In the genomic region with DNA sequence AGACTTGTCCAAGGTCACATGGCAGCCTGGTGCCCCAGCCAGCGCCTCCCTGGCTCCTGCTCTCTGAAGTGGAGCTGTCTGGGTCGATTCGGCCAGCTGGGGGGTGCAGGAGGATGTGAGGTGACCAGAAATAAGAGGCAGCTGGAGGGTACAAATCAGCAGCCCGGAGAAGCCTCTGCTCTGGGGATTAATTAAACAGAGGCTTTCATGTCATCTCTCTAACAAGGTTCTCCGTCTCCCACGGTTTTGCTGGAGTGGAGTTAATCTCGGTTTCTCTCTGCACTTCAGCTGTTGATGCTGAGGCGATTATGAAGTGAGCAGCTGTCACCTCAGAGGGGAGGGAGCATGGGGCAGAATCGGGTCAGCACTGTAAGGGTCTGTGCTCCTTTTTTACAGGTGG, we compare ENCODE assay signal across 26 cellular contexts.
DNase-seq lines count a peak whose midpoint lies in the region; ATAC-seq and TF ChIP-seq lines count a peak whose summit lies in the region.
"Had no signal": no experiment of that assay in that cellular context is flagged by ENCODE, and none has a peak within 500 bp of the region (broad histone marks: within the 10 kb centered on the region; RNA-seq: fewer than 3 reads in every experiment).

No MANE protein-coding gene starts in this region.

- H3K9ac ChIP-seq in smooth muscle cell (ENCODE audit: low read depth) = peak overlapping the region; percentile 51
- H3K9ac ChIP-seq: BLaER1 had no signal

- H3K27ac ChIP-seq in SJCRH30 = peak overlapping the region; percentile 72
- H3K27ac ChIP-seq in smooth muscle cell (ENCODE audit: low read depth) = peak overlapping the region; percentile 93
- H3K27ac ChIP-seq: 22Rv1, BLaER1, PC-9, SK-N-MC had no signal

- H3F3A ChIP-seq in smooth muscle cell (ENCODE audit: low read depth) = peaks cover 10% of the 10 kb centered on the region

- peaks cover 56% of the 10 kb centered on the region for H3K4me1 ChIP-seq in SJCRH30
- H3K4me1 ChIP-seq in smooth muscle cell (ENCODE audit: low read depth) = peaks cover 27% of the 10 kb centered on the region

- no peaks in the 10 kb centered on the region for H4K20me1 ChIP-seq in smooth muscle cell (ENCODE audit: low read depth)

- 71% methylated on average over 9 of the region's 9 CpGs for WGBS in smooth muscle cell (ENCODE audit: low lambda C conversion rate)

- no peak for TF ChIP-seq CTCF in smooth muscle cell (IDR thresholded peaks at IDR 0.05; ENCODE audit: borderline replicate concordance, insufficient read depth, poor library complexity, severe bottlenecking)

- no peak overlapping the region for H3K4me2 ChIP-seq in smooth muscle cell
- H3K4me2 ChIP-seq: BLaER1, GM23338, PC-9 had no signal

- H3K79me2 ChIP-seq in smooth muscle cell (ENCODE audit: low read depth) = no peaks in the 10 kb centered on the region

- no peak overlapping the region for H2AFZ ChIP-seq in smooth muscle cell (ENCODE audit: low read depth)
- H2AFZ ChIP-seq: GM23338, PC-9 had no signal

- peak; percentile 23 for DNase-seq in DMS 273 (lab: John Stamatoyannopoulos, UW; ENCODE audit: unreplicated experiment)
- DNase-seq in DMS 273 treated with DMSO at 0.1 percent for 48 hours (lab: John Stamatoyannopoulos, UW) = no peak
- DNase-seq in SJCRH30 = peak; percentile 82 to 94
- DNase-seq in myocyte (ENCODE audit: low read depth) = peak; percentile 59
- DNase-seq in smooth muscle cell (lab: John Stamatoyannopoulos, UW; ENCODE audit: unreplicated experiment) = no peak
- no peak for DNase-seq in activated effector memory CD4-positive, alpha-beta T cell treated with anti-CD3 and anti-CD28 coated beads, Interleukin-2, amount 50 U/mL, for 16 hours
- no peak for DNase-seq in dedifferentiated amniotic fluid mesenchymal stem cell (ENCODE audit: extremely low spot score)
- DNase-seq: ACHN; CD4-positive, alpha-beta memory T cell; DMS53; GDM1; HCEC 1CT; Kasumi-1; NCI-H1694; NCI-H2081; NCI-H446; NCI-H69; PC-9; RPMI8226; SHP77 had no signal

- no peak for ATAC-seq in HG02623 (IDR thresholded peaks at IDR 0.05; ENCODE audit: unreplicated experiment)
- ATAC-seq: GM23338 had no signal

- H3K4me3 ChIP-seq in SJCRH30 (no peak overlapping the region), smooth muscle cell (no peak overlapping the region)
- H3K4me3 ChIP-seq: BLaER1, GM23338, PC-9, SK-N-MC had no signal

- no peaks in the 10 kb centered on the region for H3K36me3 ChIP-seq in SJCRH30
- no peaks in the 10 kb centered on the region for H3K36me3 ChIP-seq in smooth muscle cell (ENCODE audit: low read depth)
- H3K36me3 ChIP-seq: BLaER1 had no signal

- H3K9me3 ChIP-seq in SJCRH30 (replicated peaks) (no peaks in the 10 kb centered on the region), smooth muscle cell (replicated peaks; ENCODE audit: low read depth) (no peaks in the 10 kb centered on the region)
- H3K9me3 ChIP-seq: BLaER1, Caco-2 had no signal

- H3K27me3 ChIP-seq in SJCRH30 = no peaks in the 10 kb centered on the region
- no peaks in the 10 kb centered on the region for H3K27me3 ChIP-seq in smooth muscle cell (ENCODE audit: low read depth)

Comparison
In these comparisons a context has a peak if more than half of its experiments do, and no peak if none do; other contexts are left out.
1. DNase-seq: peak in DMS 273 (single experiment), SJCRH30 (2 of 2) and myocyte (single experiment); none in DMS 273 treated with DMSO at 0.1 percent for 48 hours (single experiment), smooth muscle cell (single experiment), activated effector memory CD4-positive, alpha-beta T cell treated with anti-CD3 and anti-CD28 coated beads, Interleukin-2, amount 50 U/mL, for 16 hours (single experiment) and dedifferentiated amniotic fluid mesenchymal stem cell (single experiment).